Comparison of ENCODE assay signal across 1 cellular context in genomic region chr3:170307998-170308398, GRCh38.
TF ChIP-seq lines count a peak whose summit lies in the region.

No MANE protein-coding gene starts in this region.

TF ChIP-seq in GM23338, 12 proteins besides CTCF, POLR2A, EP300 and RAD21 (continued from another document):
- TF ChIP-seq ZNF462 (CRISPR knock-in tag; IDR thresholded peaks at IDR 0.05) (no peak), REST (IDR thresholded peaks at IDR 0.05; ENCODE audit: unreplicated experiment) (no peak)
- TF ChIP-seq, protein P1, sequence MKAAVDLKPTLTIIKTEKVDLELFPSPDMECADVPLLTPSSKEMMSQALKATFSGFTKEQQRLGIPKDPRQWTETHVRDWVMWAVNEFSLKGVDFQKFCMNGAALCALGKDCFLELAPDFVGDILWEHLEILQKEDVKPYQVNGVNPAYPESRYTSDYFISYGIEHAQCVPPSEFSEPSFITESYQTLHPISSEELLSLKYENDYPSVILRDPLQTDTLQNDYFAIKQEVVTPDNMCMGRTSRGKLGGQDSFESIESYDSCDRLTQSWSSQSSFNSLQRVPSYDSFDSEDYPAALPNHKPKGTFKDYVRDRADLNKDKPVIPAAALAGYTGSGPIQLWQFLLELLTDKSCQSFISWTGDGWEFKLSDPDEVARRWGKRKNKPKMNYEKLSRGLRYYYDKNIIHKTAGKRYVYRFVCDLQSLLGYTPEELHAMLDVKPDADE (IDR thresholded peaks at IDR 0.05): no peak
